Comparison of ENCODE assay signal across 21 cellular contexts in the genomic region with DNA sequence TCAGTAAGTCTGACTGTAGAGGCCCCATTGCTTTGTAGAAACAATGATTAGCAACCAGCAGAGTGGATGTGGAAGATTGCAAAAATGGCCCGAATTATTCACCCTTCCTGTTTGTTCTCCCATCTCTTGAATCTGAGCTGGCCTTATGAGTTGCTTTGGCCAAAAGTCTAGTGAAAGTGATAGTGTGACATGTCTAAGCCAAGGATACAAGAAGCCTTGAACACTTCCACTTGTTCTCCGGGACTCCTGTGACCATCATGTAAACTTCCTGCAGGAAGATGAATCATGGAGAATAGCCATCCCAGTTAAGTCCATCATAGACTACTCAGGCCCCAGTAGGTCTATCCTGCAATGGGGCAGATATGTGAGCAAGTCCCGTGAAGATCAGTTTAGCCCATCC.
A peak's percentile ranks its signal among the peaks of the same experiment; 100 is the strongest.
DNase-seq lines count a peak whose midpoint lies in the region; ATAC-seq, FAIRE-seq and TF ChIP-seq lines count a peak whose summit lies in the region.
"Had no signal": no experiment of that assay in that cellular context is flagged by ENCODE, and none has a peak within 500 bp of the region (broad histone marks: within the 10 kb centered on the region; RNA-seq: fewer than 3 reads in every experiment).

No MANE protein-coding gene starts in this region.

- no peak overlapping the region for H3K4me3 Mint-ChIP-seq in astrocyte (ENCODE audit: unreplicated experiment)
- H3K4me3 Mint-ChIP-seq: CD14-positive monocyte, IgD-negative memory B cell had no signal

- H3K27me3 ChIP-seq in astrocyte (ENCODE audit: insufficient read depth, low read length) (no peaks in the 10 kb centered on the region), thyroid gland (no peaks in the 10 kb centered on the region)

- no peak overlapping the region for H3K4me2 ChIP-seq in astrocyte (ENCODE audit: low read length)

- H4K20me1 ChIP-seq in astrocyte (ENCODE audit: insufficient read depth, low read length): no peaks in the 10 kb centered on the region

- TF ChIP-seq CTCF in astrocyte (IDR thresholded peaks at IDR 0.05; ENCODE audit: insufficient read depth, low read depth, low read length): no peak
- no peak for TF ChIP-seq CTCF in fibroblast of the aortic adventitia (IDR thresholded peaks at IDR 0.05; ENCODE audit: insufficient read depth, low read length)
- TF ChIP-seq CTCF in thyroid gland (IDR thresholded peaks at IDR 0.05): no peak

- 61 to 69% methylated on average over 3 of the region's 3 CpGs for WGBS in thyroid gland, 2 donors

- H3K9me3 ChIP-seq in astrocyte (ENCODE audit: insufficient read depth, low read depth, low read length) (no peaks in the 10 kb centered on the region), thyroid gland (no peaks in the 10 kb centered on the region)
- H3K9me3 ChIP-seq: HAP-1 had no signal

- no peaks in the 10 kb centered on the region for H3K36me3 Mint-ChIP-seq in astrocyte (ENCODE audit: low read depth, unreplicated experiment)
- H3K36me3 Mint-ChIP-seq: CD14-positive monocyte had no signal

- no peak overlapping the region for H3K9ac ChIP-seq in astrocyte (ENCODE audit: low read length)

- FAIRE-seq in astrocyte (lab: Jason Lieb, UNC): no peak
- FAIRE-seq: HTR-8/SVneo had no signal

- no peaks in the 10 kb centered on the region for H3K79me2 ChIP-seq in astrocyte (ENCODE audit: insufficient read depth, low read length)

- H3K4me1 ChIP-seq in astrocyte (ENCODE audit: insufficient read depth, low read length) (peaks cover 18% of the 10 kb centered on the region), thyroid gland (no peaks in the 10 kb centered on the region)
- H3K4me1 ChIP-seq: HAP-1 had no signal

- intact Hi-C loops in thyroid gland (cut with DNase I): no loop called here

- peaks cover 58% of the 10 kb centered on the region for H3K4me1 Mint-ChIP-seq in astrocyte (ENCODE audit: low read depth, unreplicated experiment)
- H3K4me1 Mint-ChIP-seq: CD14-positive monocyte, IgD-negative memory B cell had no signal

- ATAC-seq in GM21528 (IDR thresholded peaks at IDR 0.05; ENCODE audit: low FRiP score, unreplicated experiment) (no peak), left lobe of liver (no peak)

- H3K27ac ChIP-seq in astrocyte (ENCODE audit: low read depth, low read length) (no peak overlapping the region), thyroid gland (no peak overlapping the region)
- H3K27ac ChIP-seq: HL-60 had no signal

- peak overlapping the region; percentile 75 for H3K27ac Mint-ChIP-seq in astrocyte (ENCODE audit: unreplicated experiment)
- H3K27ac Mint-ChIP-seq: CD14-positive monocyte had no signal

- no peak overlapping the region for H3K4me3 ChIP-seq in astrocyte (ENCODE audit: insufficient read depth, low read depth, low read length)
- H3K4me3 ChIP-seq in fibroblast of the aortic adventitia (ENCODE audit: low read depth, low read length): no peak overlapping the region
- H3K4me3 ChIP-seq in thyroid gland (replicated peaks in 1 of 3): no peak overlapping the region
- H3K4me3 ChIP-seq: HAP-1 had no signal

- no peaks in the 10 kb centered on the region for H3K36me3 ChIP-seq in astrocyte (ENCODE audit: insufficient read depth, low read length)
- no peaks in the 10 kb centered on the region for H3K36me3 ChIP-seq in thyroid gland
- H3K36me3 ChIP-seq: HAP-1 had no signal

- DNase-seq in HT1080 (ENCODE audit: low read depth) (peak; percentile 89), astrocyte (ENCODE audit: low read depth) (no peak), fibroblast of the aortic adventitia (ENCODE audit: low read depth) (peak; percentile 12), LoVo (ENCODE audit: low spot score) (no peak), thyroid gland (no peak), left lobe of liver (ENCODE audit: low spot score) (no peak)
- DNase-seq: DND-41; GF-D8; Karpas-422; MM.1S; NCI-H1105; NCI-H1694; NCI-H748 treated with DMSO at 0.1 percent for 48 hours; NK-92 treated with Interleukin-12 subunit alpha and Interleukin-12 subunit beta, amount 100 ng/mL, for 24 hours; SHP77 had no signal

- H2AFZ ChIP-seq in astrocyte (ENCODE audit: low read depth, low read length): no peak overlapping the region

- H3K27me3 Mint-ChIP-seq in astrocyte (ENCODE audit: low read depth, unreplicated experiment): no peaks in the 10 kb centered on the region
- H3K27me3 Mint-ChIP-seq: IgD-negative memory B cell had no signal

- TF ChIP-seq POLR2A in thyroid gland (IDR thresholded peaks at IDR 0.05): no peak

- peaks cover 6% of the 10 kb centered on the region for H3K9me3 Mint-ChIP-seq in astrocyte (ENCODE audit: unreplicated experiment)

Comparison
In these comparisons a context has a peak if more than half of its experiments do, and no peak if none do; other contexts are left out.
1. DNase-seq: peak in HT1080 (single experiment) and fibroblast of the aortic adventitia (single experiment); none in astrocyte (single experiment), LoVo (single experiment), thyroid gland (0 of 2) and left lobe of liver (single experiment).